Comparison of ENCODE assay signal across 8 cellular contexts in genomic region chr6:110815260-110816109, GRCh38. TPM values are rescaled to one million over a fixed set of nuclear protein-coding genes. Genes with fewer than 3 reads are reported as not detected.
DNase-seq lines count a peak whose midpoint lies in the region; ATAC-seq and TF ChIP-seq lines count a peak whose summit lies in the region.

Gene CDK19 (minus strand): TSS chr6:110815469. CDS start chr6:110815136, 333 bp downstream.

- H3K4me3 ChIP-seq in Panc1 (ENCODE audit: low read depth in 2 of 2, low read length in 2 of 2) (peak within 1 kb of the TSS; percentile 79 to 91), muscle layer of colon (ENCODE audit: low read depth in 1 of 2, low read length in 2 of 2) (peak within 1 kb of the TSS; percentile 78 to 98)

- POLR2A ChIA-PET in Panc1 (lab: Charles Lee), result interaction anchor here (0.5 to 4.0 kb wide), 22 partner anchors 9 to 1742 kb away, joined by 3 to 98 read pairs (median 4); partner anchors contain the start of genes AMD1, GTF3C6 and RPF2

- no peaks in the 10 kb centered on the region for H3K36me3 ChIP-seq in Panc1 (ENCODE audit: control insufficient read depth, insufficient read depth, low read length)
- H3K36me3 ChIP-seq in muscle layer of colon (ENCODE audit: insufficient read depth, low read length), result no peaks in the 10 kb centered on the region

- peaks cover 19% of the 10 kb centered on the region for H3K4me1 ChIP-seq in Panc1 (ENCODE audit: control insufficient read depth, insufficient read depth, low read length)
- peaks cover 9% of the 10 kb centered on the region for H3K4me1 ChIP-seq in muscle layer of colon (ENCODE audit: insufficient read depth, low read length)

- H3K27me3 ChIP-seq in Panc1 (ENCODE audit: control insufficient read depth, insufficient read depth, low read length) (no peaks in the 10 kb centered on the region), muscle layer of colon (ENCODE audit: control insufficient read depth in 1 of 2, insufficient read depth in 2 of 2, low read length in 2 of 2) (no peaks in the 10 kb centered on the region)

- H3K9ac ChIP-seq in muscle layer of colon (ENCODE audit: low read length), result peak within 1 kb of the TSS; percentile 65

- TF ChIP-seq CTCF in Panc1 (IDR thresholded peaks at IDR 0.05), result no peak

- BruUV-seq in Panc1 (replicated peaks; lab: Mats Ljungman, UMichigan), result no TSS peak

- CTCF ChIA-PET in Panc1 (lab: Charles Lee), result interaction anchor here (0.6 to 1.2 kb wide), 4 partner anchors 59 to 287 kb away, joined by 3 to 9 read pairs (median 4); partner anchors contain the start of gene AMD1

- DNase-seq in DMS53 (lab: John Stamatoyannopoulos, UW), result peak; percentile 98
- peak; percentile 96 for DNase-seq in KG1 (lab: John Stamatoyannopoulos, UW)
- DNase-seq in Panc1 (ENCODE audit: low read depth, low spot score), result peak; percentile 98
- peak; percentile 98 for DNase-seq in activated T-cell treated with anti-CD3 and anti-CD28 coated beads, Interleukin-2, amount 50 U/mL, for 48 hours
- peak; percentile 95 for DNase-seq in stimulated activated CD8-positive, alpha-beta memory T cell treated with anti-CD3 and anti-CD28 coated beads, Interleukin-7, amount 100 ng/mL, for 24 hours (ENCODE audit: low read depth)

- in situ Hi-C loops in Panc1 (cut with HindIII; ENCODE audit: low pct_unique_long_range_greater_than_20kb, low sequenced_read_pairs), result no loop called here

- intact Hi-C loops in Panc1 (cut with micrococcal nuclease; ENCODE audit: unreplicated experiment), result loop anchor here (2.0 to 5.0 kb wide), 2 partner anchors 61 to 137 kb away; no protein-coding TSS in a partner anchor

- H3K9me3 ChIP-seq in Panc1 (ENCODE audit: control insufficient read depth, insufficient read depth, low read depth, low read length), result no peaks in the 10 kb centered on the region
- no peaks in the 10 kb centered on the region for H3K9me3 ChIP-seq in muscle layer of colon (ENCODE audit: low read length)

- peak within 1 kb of the TSS; percentile 98 for H3K27ac ChIP-seq in Panc1 (ENCODE audit: low read length)
- H3K27ac ChIP-seq in muscle layer of colon (ENCODE audit: low read depth, low read length), result peak within 1 kb of the TSS; percentile 82

- ATAC-seq in GM21723 (IDR thresholded peaks at IDR 0.05; ENCODE audit: unreplicated experiment), result peak; percentile 76
- ATAC-seq in Panc1, result peak; percentile 95
- peak; percentile 94 for ATAC-seq in esophagus mucosa

RNA-seq across cellular contexts. Expression of gene CDK19, which starts in this region (rescaled TPM):
- 48.4 TPM for total RNA-seq in Panc1 (2021; ENCODE audit: unreplicated experiment)
- 22.3 TPM for polyA plus RNA-seq in Panc1 (2012; ENCODE audit: insufficient read length)
- 19.1 TPM for total RNA-seq in esophagus mucosa

Comparison
In these comparisons a context has a peak if more than half of its experiments do, and no peak if none do; other contexts are left out.
1. Peak in every context shown above with its lines: DNase-seq, ATAC-seq, H3K4me3 ChIP-seq and H3K27ac ChIP-seq.